15 cellular contexts compared by ENCODE assay signal in the genomic region with DNA sequence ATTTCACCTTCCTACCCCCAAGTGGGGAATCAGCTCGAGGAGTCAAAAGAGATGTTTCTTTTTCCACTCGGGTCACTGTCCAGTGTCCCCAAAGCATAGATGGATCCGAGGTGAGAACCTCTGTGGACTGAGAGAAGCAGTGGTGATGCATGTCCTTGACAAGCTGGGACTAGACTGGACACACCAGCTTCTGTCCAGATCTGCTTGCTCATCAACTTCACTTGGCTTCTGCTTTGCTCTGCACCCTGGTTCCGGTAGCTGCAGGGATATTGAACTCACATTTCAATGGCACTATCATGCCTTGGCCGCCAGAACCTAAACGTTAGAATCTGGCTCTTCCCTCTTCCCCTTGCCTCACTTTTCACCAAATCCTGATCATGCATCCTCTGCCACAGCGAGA.
DNase-seq lines count a peak whose midpoint lies in the region; ATAC-seq and FAIRE-seq lines count a peak whose summit lies in the region.
"Had no signal": no experiment of that assay in that cellular context is flagged by ENCODE, and none has a peak within 500 bp of the region (broad histone marks: within the 10 kb centered on the region; RNA-seq: fewer than 3 reads in every experiment).

No MANE protein-coding gene starts in this region.

- intact Hi-C loops in dendritic cell treated with granulocyte-macrophage colony-stimulating factor and Interleukin-4, amounts not matched to agents 40 ng/mL and 50 ng/mL, for 4 days (cut with micrococcal nuclease) = no loop called here

- peaks cover 53% of the 10 kb centered on the region for H3K4me1 Mint-ChIP-seq in dendritic cell treated with granulocyte-macrophage colony-stimulating factor and Interleukin-4, amounts not matched to agents 40 ng/mL and 50 ng/mL, for 4 days (ENCODE audit: low read depth)
- H3K4me1 Mint-ChIP-seq: CD8-positive, alpha-beta memory T cell had no signal

- H3K36me3 Mint-ChIP-seq in dendritic cell treated with granulocyte-macrophage colony-stimulating factor and Interleukin-4, amounts not matched to agents 40 ng/mL and 50 ng/mL, for 4 days (ENCODE audit: low read depth) = no peaks in the 10 kb centered on the region

- ATAC-seq in GM19395 (IDR thresholded peaks at IDR 0.05; ENCODE audit: unreplicated experiment) = no peak
- ATAC-seq in GM18873 (IDR thresholded peaks at IDR 0.05; ENCODE audit: low FRiP score, unreplicated experiment) = no peak
- ATAC-seq: A549, HCT116 had no signal

- peaks cover 41% of the 10 kb centered on the region for H3K9me3 Mint-ChIP-seq in dendritic cell treated with granulocyte-macrophage colony-stimulating factor and Interleukin-4, amounts not matched to agents 40 ng/mL and 50 ng/mL, for 4 days

- peaks cover 22% of the 10 kb centered on the region for H3K27me3 Mint-ChIP-seq in dendritic cell treated with granulocyte-macrophage colony-stimulating factor and Interleukin-4, amounts not matched to agents 40 ng/mL and 50 ng/mL, for 4 days

- no peak for FAIRE-seq in GM19239 (lab: Jason Lieb, UNC)
- FAIRE-seq: A549, GM12891, HTR-8/SVneo had no signal

- peak overlapping the region; percentile 6 for H3K27ac Mint-ChIP-seq in dendritic cell treated with granulocyte-macrophage colony-stimulating factor and Interleukin-4, amounts not matched to agents 40 ng/mL and 50 ng/mL, for 4 days
- H3K27ac Mint-ChIP-seq: CD8-positive, alpha-beta memory T cell had no signal

- peak; percentile 7 for DNase-seq in AG20443 (ENCODE audit: low spot score)
- peak; percentile 49 for DNase-seq in Ammon's horn (ENCODE audit: low spot score)
- DNase-seq in medulla oblongata (ENCODE audit: extremely low spot score) = peak; percentile 33
- DNase-seq in GM19239 (ENCODE audit: insufficient read length, low spot score) = no peak
- DNase-seq in GF-D8 (lab: John Stamatoyannopoulos, UW) = no peak
- DNase-seq: Caco-2; CD8-positive, alpha-beta memory T cell; DMS53 had no signal

- H3K4me3 Mint-ChIP-seq in dendritic cell treated with granulocyte-macrophage colony-stimulating factor and Interleukin-4, amounts not matched to agents 40 ng/mL and 50 ng/mL, for 4 days = no peak overlapping the region
- H3K4me3 Mint-ChIP-seq: CD8-positive, alpha-beta memory T cell had no signal

Comparison
In these comparisons a context has a peak if more than half of its experiments do, and no peak if none do; other contexts are left out.
1. DNase-seq: peak in AG20443 (single experiment), Ammon's horn (single experiment) and medulla oblongata (single experiment); none in GM19239 (single experiment) and GF-D8 (single experiment).